ENCODE assay signal across 6 cellular contexts in genomic region chr17:76709951-76710862, GRCh38. TPM values are rescaled to one million over a fixed set of nuclear protein-coding genes. Genes with fewer than 3 reads are reported as not detected.
DNase-seq lines count a peak whose midpoint lies in the region; ATAC-seq and TF ChIP-seq lines count a peak whose summit lies in the region.
"Not testable (repeated sequence)": the region's sequence is repeated elsewhere in the genome, so short reads cannot be mapped to it uniquely, and the experiment has no call there.

No MANE protein-coding gene starts in this region.

- peaks cover 25% of the 10 kb centered on the region for H3F3A ChIP-seq in smooth muscle cell (ENCODE audit: low read depth)

- not testable (repeated sequence) for H2AFZ ChIP-seq in smooth muscle cell (ENCODE audit: low read depth)

- TF ChIP-seq CTCF in smooth muscle cell (IDR thresholded peaks at IDR 0.05; ENCODE audit: borderline replicate concordance, insufficient read depth, poor library complexity, severe bottlenecking), result not testable (repeated sequence)

- H3K36me3 Mint-ChIP-seq in activated naive CD4-positive, alpha-beta T cell treated with anti-CD3 and anti-CD28 coated beads, Interleukin-2, amount 10 ng/mL, durations not matched to agents 7 days and 5 days, result peaks cover 24% of the 10 kb centered on the region

- peak; percentile 58 for DNase-seq in D341Med (ENCODE audit: low spot score)
- DNase-seq in NCI-H146 (lab: John Stamatoyannopoulos, UW), result peak; percentile 14
- DNase-seq in activated naive CD4-positive, alpha-beta T cell treated with anti-CD3 and anti-CD28 coated beads, Interleukin-2, amount 10 ng/mL, durations not matched to agents 7 days and 5 days, result peak; percentile 35
- DNase-seq in lung microvascular endothelial cell (ENCODE audit: low read depth in 2 of 2), result peak; percentile 37 to 42
- not testable (repeated sequence) for DNase-seq in smooth muscle cell (lab: John Stamatoyannopoulos, UW; ENCODE audit: unreplicated experiment)

- H4K20me1 ChIP-seq in smooth muscle cell (ENCODE audit: low read depth), result peaks cover 70% of the 10 kb centered on the region

- peak overlapping the region; percentile 93 for H3K9ac ChIP-seq in smooth muscle cell (ENCODE audit: low read depth)

- H3K4me1 Mint-ChIP-seq in activated naive CD4-positive, alpha-beta T cell treated with anti-CD3 and anti-CD28 coated beads, Interleukin-2, amount 10 ng/mL, durations not matched to agents 7 days and 5 days, result peaks cover 36% of the 10 kb centered on the region

- H3K4me3 Mint-ChIP-seq in activated naive CD4-positive, alpha-beta T cell treated with anti-CD3 and anti-CD28 coated beads, Interleukin-2, amount 10 ng/mL, durations not matched to agents 7 days and 5 days, result peak overlapping the region; percentile 64

- peaks cover 34% of the 10 kb centered on the region for H3K4me1 ChIP-seq in smooth muscle cell (ENCODE audit: low read depth)

- H3K27ac ChIP-seq in smooth muscle cell (ENCODE audit: low read depth), result peak overlapping the region; percentile 98

- H3K4me2 ChIP-seq in smooth muscle cell, result peak overlapping the region; percentile 90

- not testable (repeated sequence) for H3K36me3 ChIP-seq in smooth muscle cell (ENCODE audit: low read depth)

- H3K79me2 ChIP-seq in smooth muscle cell (ENCODE audit: low read depth), result peaks cover 31% of the 10 kb centered on the region

- CTCF ChIA-PET in activated naive CD4-positive, alpha-beta T cell treated with anti-CD3 and anti-CD28 coated beads, Interleukin-2, amount 10 ng/mL, durations not matched to agents 7 days and 5 days (lab: Charles Lee), result interaction anchor here (1.3 to 2.9 kb wide), 2 partner anchors 9 to 29 kb away, joined by 5 to 10 read pairs; no protein-coding TSS in a partner anchor

- H3K9me3 ChIP-seq in smooth muscle cell (replicated peaks; ENCODE audit: low read depth), result not testable (repeated sequence)

- peak; percentile 13 for ATAC-seq in esophagus mucosa

- peaks cover 32% of the 10 kb centered on the region for H3K27me3 Mint-ChIP-seq in activated naive CD4-positive, alpha-beta T cell treated with anti-CD3 and anti-CD28 coated beads, Interleukin-2, amount 10 ng/mL, durations not matched to agents 7 days and 5 days

- not testable (repeated sequence) for H3K9me3 Mint-ChIP-seq in activated naive CD4-positive, alpha-beta T cell treated with anti-CD3 and anti-CD28 coated beads, Interleukin-2, amount 10 ng/mL, durations not matched to agents 7 days and 5 days

- WGBS in smooth muscle cell (ENCODE audit: low lambda C conversion rate), result 2% methylated on average over 21 of the region's 79 CpGs

- H3K27ac Mint-ChIP-seq in activated naive CD4-positive, alpha-beta T cell treated with anti-CD3 and anti-CD28 coated beads, Interleukin-2, amount 10 ng/mL, durations not matched to agents 7 days and 5 days, result not testable (repeated sequence)

- H3K27me3 ChIP-seq in smooth muscle cell (ENCODE audit: low read depth), result not testable (repeated sequence)

- peak overlapping the region; percentile 81 for H3K4me3 ChIP-seq in smooth muscle cell

RNA-seq across cellular contexts. Expression of gene MXRA7, which starts 0.6 kb away (rescaled TPM):
- total RNA-seq in esophagus mucosa (32.3 TPM), lung microvascular endothelial cell (112 and 221 TPM in 2 replicates), smooth muscle cell (131 and 134 TPM in 2 replicates)
- polyA plus RNA-seq in smooth muscle cell, result 157 and 158 TPM in 2 replicates

RNA-seq across cellular contexts. Expression of gene JMJD6, which starts 16.2 kb away (rescaled TPM):
- total RNA-seq in esophagus mucosa, result 11.0 TPM
- 10.5 and 15.1 TPM in 2 replicates for total RNA-seq in lung microvascular endothelial cell
- 32.0 and 32.7 TPM in 2 replicates for total RNA-seq in smooth muscle cell
- polyA plus RNA-seq in smooth muscle cell, result 52.3 and 54.7 TPM in 2 replicates

RNA-seq across cellular contexts. Expression of gene METTL23, which starts 16.4 kb away (rescaled TPM):
- total RNA-seq in esophagus mucosa, result 17.8 TPM
- total RNA-seq in lung microvascular endothelial cell, result 20.0 and 22.8 TPM in 2 replicates
- 28.2 and 32.5 TPM in 2 replicates for total RNA-seq in smooth muscle cell
- polyA plus RNA-seq in smooth muscle cell, result 46.2 and 47.1 TPM in 2 replicates

RNA-seq across cellular contexts. Expression of gene SRSF2, which starts 26.9 kb away (rescaled TPM):
- 162 TPM for total RNA-seq in esophagus mucosa
- 142 and 143 TPM in 2 replicates for total RNA-seq in lung microvascular endothelial cell
- 166 and 182 TPM in 2 replicates for total RNA-seq in smooth muscle cell
- 109 and 110 TPM in 2 replicates for polyA plus RNA-seq in smooth muscle cell

RNA-seq across cellular contexts. Expression of gene MFSD11, which starts 27.7 kb away (rescaled TPM):
- total RNA-seq in esophagus mucosa (22.6 TPM), lung microvascular endothelial cell (21.1 and 31.9 TPM in 2 replicates), smooth muscle cell (56.6 and 58.6 TPM in 2 replicates)
- 28.1 and 31.9 TPM in 2 replicates for polyA plus RNA-seq in smooth muscle cell
